27 cellular contexts compared by ENCODE assay signal in the genomic region with DNA sequence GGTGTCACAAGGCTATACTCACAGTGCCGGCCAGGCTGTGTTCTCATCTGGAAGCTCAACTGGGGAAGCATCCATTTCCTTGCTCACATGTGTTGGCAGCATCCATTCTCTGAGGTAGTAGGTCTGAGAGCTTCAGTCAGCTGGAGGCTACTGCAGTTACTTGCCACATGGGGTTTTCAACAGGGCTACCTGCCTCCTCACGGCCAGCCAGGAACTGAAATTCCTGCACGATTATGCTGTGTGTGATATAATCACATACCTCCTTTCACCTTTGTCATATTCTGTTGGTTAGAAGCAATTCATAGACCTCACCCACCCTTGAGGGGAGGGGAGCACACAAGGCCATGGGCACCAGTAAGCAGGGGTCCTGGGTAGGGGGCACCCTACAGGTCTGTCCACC.
"Had no signal": no experiment of that assay in that cellular context is flagged by ENCODE, and none has a peak within 500 bp of the region (broad histone marks: within the 10 kb centered on the region; RNA-seq: fewer than 3 reads in every experiment).

No MANE protein-coding gene starts in this region.

- H3K27ac Mint-ChIP-seq: nephron; stimulated activated effector memory CD8-positive, alpha-beta T cell treated with anti-CD3 and anti-CD28 coated beads, Interleukin-12 subunit alpha, Interleukin-12 subunit beta, amount 100 ng/mL, for 72 hours; stimulated activated naive CD8-positive, alpha-beta T cell treated with anti-CD3 and anti-CD28 coated beads, Interleukin-15, Interleukin-2, amounts not matched to agents 100 ng/mL and 50 ng/mL, for 24 hours had no signal

- H3K9me3 ChIP-seq: lower lobe of right lung, pancreas, prostate gland, suprapubic skin, thoracic aorta, tibial artery, vagina had no signal

- H3K27me3 ChIP-seq: left lung, pancreas, suprapubic skin, tibial artery, vagina had no signal

- H3K27ac ChIP-seq: left lung, lower lobe of right lung, pancreas, prostate gland, skin epidermis, suprapubic skin, thoracic aorta, tibial artery, vagina had no signal

- H3K4me3 ChIP-seq: left lung, lower lobe of right lung, pancreas, prostate gland, skin epidermis, suprapubic skin, thoracic aorta, tibial artery, vagina had no signal

- ATAC-seq: left colon; left lung; lower lobe of right lung; naive thymus-derived CD8-positive, alpha-beta T cell; pancreas; right cardiac atrium; sciatic nerve; stimulated activated effector memory CD8-positive, alpha-beta T cell treated with anti-CD3 and anti-CD28 coated beads, Interleukin-12 subunit alpha, Interleukin-12 subunit beta, amount 100 ng/mL, for 72 hours had no signal

- H3K9me3 Mint-ChIP-seq: neural crest cell; stimulated activated effector memory CD8-positive, alpha-beta T cell treated with anti-CD3 and anti-CD28 coated beads, Interleukin-12 subunit alpha, Interleukin-12 subunit beta, amount 100 ng/mL, for 72 hours; stimulated activated naive CD8-positive, alpha-beta T cell treated with anti-CD3 and anti-CD28 coated beads, Interleukin-15, Interleukin-2, amounts not matched to agents 100 ng/mL and 50 ng/mL, for 24 hours had no signal

- H3K4me1 Mint-ChIP-seq: stimulated activated effector memory CD8-positive, alpha-beta T cell treated with anti-CD3 and anti-CD28 coated beads, Interleukin-12 subunit alpha, Interleukin-12 subunit beta, amount 100 ng/mL, for 72 hours had no signal

- H3K4me1 ChIP-seq: left lung, lower lobe of right lung, pancreas, prostate gland, vagina had no signal

- DNase-seq: hippocampal formation; kidney; left colon; left lung; lower lobe of right lung; naive thymus-derived CD8-positive, alpha-beta T cell; nucleus accumbens; pancreas; retina; right cardiac atrium; stimulated activated CD4-positive, alpha-beta T cell treated with anti-CD3 and anti-CD28 coated beads, Interleukin-12 subunit alpha, Interleukin-12 subunit beta, amount 100 ng/mL, for 4 hours; stimulated activated CD4-positive, alpha-beta T cell treated with anti-CD3 and anti-CD28 coated beads, Interleukin-15, amount 100 ng/mL, for 24 hours; stimulated activated CD4-positive, alpha-beta T cell treated with anti-CD3 and anti-CD28 coated beads, Interleukin-2, amount 100 ng/mL, for 24 hours; stimulated activated CD4-positive, alpha-beta T cell treated with anti-CD3 and anti-CD28 coated beads, Interleukin-4, amount 100 ng/mL, for 1 hour; stimulated activated naive CD4-positive, alpha-beta T cell; tibial artery had no signal

- H3K4me3 Mint-ChIP-seq: naive thymus-derived CD8-positive, alpha-beta T cell; nephron; neural crest cell; stimulated activated effector memory CD8-positive, alpha-beta T cell treated with anti-CD3 and anti-CD28 coated beads, Interleukin-12 subunit alpha, Interleukin-12 subunit beta, amount 100 ng/mL, for 72 hours; stimulated activated naive CD8-positive, alpha-beta T cell treated with anti-CD3 and anti-CD28 coated beads, Interleukin-15, Interleukin-2, amounts not matched to agents 100 ng/mL and 50 ng/mL, for 24 hours; type B pancreatic cell had no signal

- H3K36me3 ChIP-seq: lower lobe of right lung, pancreas, prostate gland, thoracic aorta, vagina had no signal
